In the genomic region with DNA sequence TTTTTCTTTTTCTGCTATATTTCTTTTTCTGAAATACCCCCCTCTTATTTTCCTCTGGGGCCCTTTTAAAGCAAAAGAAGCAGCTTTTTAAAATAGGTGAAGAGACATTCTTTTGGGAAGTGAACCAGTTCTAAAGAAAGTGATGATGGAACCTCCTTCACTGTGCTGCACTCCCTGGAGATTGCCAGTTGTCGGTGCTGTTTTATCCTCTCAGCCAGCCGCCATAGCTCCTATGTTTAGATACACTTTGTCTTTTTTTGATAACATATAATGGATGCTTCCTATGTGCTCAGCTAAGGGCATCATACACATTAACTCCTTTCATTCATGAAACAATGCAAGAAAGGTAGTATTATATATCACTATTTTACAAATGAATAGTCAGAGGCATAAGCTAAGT, we compare ENCODE assay signal across 2 cellular contexts.
TF ChIP-seq lines count a peak whose summit lies in the region.

No MANE protein-coding gene starts in this region.

TF ChIP-seq in H1, 55 proteins besides CTCF, POLR2A, EP300 and RAD21:
- TF ChIP-seq YY1 (IDR thresholded peaks at IDR 0.05; ENCODE audit: low read depth, low read length) (0 out of 2 replicates have a peak, but pooled peaks have one; percentile 17), SIRT6 (IDR thresholded peaks at IDR 0.05; ENCODE audit: low read length) (no peak)

TF ChIP-seq in liver, 16 proteins besides CTCF, POLR2A, EP300 and RAD21:
- TF ChIP-seq, protein P1, sequence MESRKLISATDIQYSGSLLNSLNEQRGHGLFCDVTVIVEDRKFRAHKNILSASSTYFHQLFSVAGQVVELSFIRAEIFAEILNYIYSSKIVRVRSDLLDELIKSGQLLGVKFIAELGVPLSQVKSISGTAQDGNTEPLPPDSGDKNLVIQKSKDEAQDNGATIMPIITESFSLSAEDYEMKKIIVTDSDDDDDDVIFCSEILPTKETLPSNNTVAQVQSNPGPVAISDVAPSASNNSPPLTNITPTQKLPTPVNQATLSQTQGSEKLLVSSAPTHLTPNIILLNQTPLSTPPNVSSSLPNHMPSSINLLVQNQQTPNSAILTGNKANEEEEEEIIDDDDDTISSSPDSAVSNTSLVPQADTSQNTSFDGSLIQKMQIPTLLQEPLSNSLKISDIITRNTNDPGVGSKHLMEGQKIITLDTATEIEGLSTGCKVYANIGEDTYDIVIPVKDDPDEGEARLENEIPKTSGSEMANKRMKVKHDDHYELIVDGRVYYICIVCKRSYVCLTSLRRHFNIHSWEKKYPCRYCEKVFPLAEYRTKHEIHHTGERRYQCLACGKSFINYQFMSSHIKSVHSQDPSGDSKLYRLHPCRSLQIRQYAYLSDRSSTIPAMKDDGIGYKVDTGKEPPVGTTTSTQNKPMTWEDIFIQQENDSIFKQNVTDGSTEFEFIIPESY (IDR thresholded peaks at IDR 0.05), result no peak
- TF ChIP-seq TAF1 (conservative IDR thresholded peaks at IDR 0.05) (no peak), FOXA1 (IDR thresholded peaks at IDR 0.05) (no peak), SP1 (IDR thresholded peaks at IDR 0.05) (no peak), HNF4G (IDR thresholded peaks at IDR 0.05) (no peak), EGR1 (IDR thresholded peaks at IDR 0.05; ENCODE audit: low read depth in 2 of 2) (no peak), YY1 (IDR thresholded peaks at IDR 0.05) (no peak)
- TF ChIP-seq, protein P2, sequence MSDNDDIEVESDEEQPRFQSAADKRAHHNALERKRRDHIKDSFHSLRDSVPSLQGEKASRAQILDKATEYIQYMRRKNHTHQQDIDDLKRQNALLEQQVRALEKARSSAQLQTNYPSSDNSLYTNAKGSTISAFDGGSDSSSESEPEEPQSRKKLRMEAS (IDR thresholded peaks at IDR 0.05), result no peak
TF ChIP-seq in liver: peak in this region for 0.
